Comparison of ENCODE assay signal across 14 cellular contexts in genomic region chrX:24478516-24478915, GRCh38. TPM values are rescaled to one million over a fixed set of nuclear protein-coding genes. Genes with fewer than 3 reads are reported as not detected.
A peak's percentile ranks its signal among the peaks of the same experiment; 100 is the strongest.
DNase-seq lines count a peak whose midpoint lies in the region; ATAC-seq, FAIRE-seq and TF ChIP-seq lines count a peak whose summit lies in the region.
"Had no signal": no experiment of that assay in that cellular context is flagged by ENCODE, and none has a peak within 500 bp of the region (broad histone marks: within the 10 kb centered on the region; RNA-seq: fewer than 3 reads in every experiment).

No MANE protein-coding gene starts in this region.

- POLR2A ChIA-PET in activated CD4-positive, alpha-beta memory T cell treated with anti-CD3 and anti-CD28 coated beads for 36 hours (lab: Charles Lee): interaction anchor here (0.8 to 3.9 kb wide), 2 partner anchors 13 to 224 kb away, joined by 3 to 27 read pairs; partner anchors contain the start of gene PDK3

- CTCF ChIA-PET in activated CD4-positive, alpha-beta memory T cell treated with anti-CD3 and anti-CD28 coated beads for 36 hours (lab: Charles Lee): interaction anchor here (1.6 to 2.4 kb wide), 2 partner anchors 20 to 83 kb away, joined by 3 to 20 read pairs; no protein-coding TSS in a partner anchor

- H3K27me3 Mint-ChIP-seq in activated CD4-positive, alpha-beta memory T cell treated with anti-CD3 and anti-CD28 coated beads for 36 hours: no peaks in the 10 kb centered on the region

- peaks cover 68% of the 10 kb centered on the region for H3K4me1 Mint-ChIP-seq in activated CD4-positive, alpha-beta memory T cell treated with anti-CD3 and anti-CD28 coated beads for 36 hours (ENCODE audit: low read depth)

- no peak for FAIRE-seq in D721Med (lab: Jason Lieb, UNC)
- FAIRE-seq: endometrium, frontal cortex had no signal

- WGBS in right lobe of liver (ENCODE audit: insufficient coverage, low coverage, low lambda C conversion rate, missing lambda C conversion rate): 78% methylated on average over 1 of the region's 3 CpGs

- peaks cover 6% of the 10 kb centered on the region for H3K4me1 ChIP-seq in left ventricle myocardium inferior
- H3K4me1 ChIP-seq in right lobe of liver: peaks cover 0 to 4% (median 0%) of the 10 kb centered on the region in 4 donors
- H3K4me1 ChIP-seq: parathyroid adenoma had no signal

- H3K9me3 Mint-ChIP-seq in activated CD4-positive, alpha-beta memory T cell treated with anti-CD3 and anti-CD28 coated beads for 36 hours: peaks cover 10% of the 10 kb centered on the region

- DNase-seq in left ventricle myocardium inferior (no peak), left cardiac atrium (no peak), right lobe of liver (no peak), sciatic nerve (ENCODE audit: low spot score) (no peak), Ammon's horn (ENCODE audit: low spot score) (no peak), D721Med (ENCODE audit: insufficient read length, low spot score) (no peak)
- DNase-seq in activated CD4-positive, alpha-beta memory T cell treated with anti-CD3 and anti-CD28 coated beads for 36 hours: no peak
- DNase-seq: activated effector memory CD4-positive, alpha-beta T cell treated with Interleukin-2 at 50 U/mL for 16 hours had no signal

- H3K27me3 ChIP-seq in left ventricle myocardium inferior (ENCODE audit: low read depth) (no peaks in the 10 kb centered on the region), right lobe of liver (no peaks in the 10 kb centered on the region)

- H3K27ac Mint-ChIP-seq in activated CD4-positive, alpha-beta memory T cell treated with anti-CD3 and anti-CD28 coated beads for 36 hours: peak overlapping the region; percentile 97

- peak overlapping the region; percentile 69 for H3K4me3 Mint-ChIP-seq in activated CD4-positive, alpha-beta memory T cell treated with anti-CD3 and anti-CD28 coated beads for 36 hours

- no peak for TF ChIP-seq CTCF in left ventricle myocardium inferior (IDR thresholded peaks at IDR 0.05; ENCODE audit: borderline replicate concordance)
- TF ChIP-seq CTCF in right lobe of liver (IDR thresholded peaks at IDR 0.05): no peak
- no peak for TF ChIP-seq CTCF in D721Med (IDR thresholded peaks at IDR 0.05; ENCODE audit: insufficient read depth, missing control alignments)

- TF ChIP-seq POLR2A in right lobe of liver (IDR thresholded peaks at IDR 0.05): no peak

- intact Hi-C loops in left ventricle myocardium inferior (cut with micrococcal nuclease): no loop called here
- intact Hi-C loops in left cardiac atrium (cut with DNase I): no loop called here
- intact Hi-C loops in activated CD4-positive, alpha-beta memory T cell treated with anti-CD3 and anti-CD28 coated beads for 36 hours (cut with micrococcal nuclease): loop anchor here (10.0 kb wide), 1 partner anchor 814 kb away; the partner anchor contains the start of gene PRDX4
- intact Hi-C loops in right lobe of liver (cut with DNase I): no loop called here
- intact Hi-C loops in sciatic nerve (cut with DNase I): no loop called here

- H3K9me3 ChIP-seq in left ventricle myocardium inferior (replicated peaks): no peaks in the 10 kb centered on the region
- H3K9me3 ChIP-seq in right lobe of liver: no peaks in the 10 kb centered on the region

- no peak overlapping the region for H3K4me3 ChIP-seq in left ventricle myocardium inferior
- no peak overlapping the region for H3K4me3 ChIP-seq in right lobe of liver

- H3K36me3 ChIP-seq in left ventricle myocardium inferior: no peaks in the 10 kb centered on the region
- no peaks in the 10 kb centered on the region for H3K36me3 ChIP-seq in right lobe of liver

- H3K36me3 Mint-ChIP-seq in activated CD4-positive, alpha-beta memory T cell treated with anti-CD3 and anti-CD28 coated beads for 36 hours: peaks cover 7% of the 10 kb centered on the region

- H3K27ac ChIP-seq in left ventricle myocardium inferior (replicated peaks) (peak overlapping the region; percentile 30), right lobe of liver (peak overlapping the region in 2 of 3 donors; percentile 9 to 41)
- H3K27ac ChIP-seq: parathyroid adenoma had no signal

- no peak for ATAC-seq in left cardiac atrium
- no peak for ATAC-seq in right lobe of liver
- ATAC-seq in sciatic nerve: no peak
- no peak for ATAC-seq in HG03571 (IDR thresholded peaks at IDR 0.05; ENCODE audit: unreplicated experiment)
- ATAC-seq: activated CD4-positive, CD25-positive, alpha-beta regulatory T cell treated with anti-CD3 and anti-CD28 coated beads, Interleukin-2, amount 50 U/mL, for 24 hours; SK-N-SH treated with all-trans-retinoic acid at 6 μM for 48 hours had no signal

RNA-seq across cellular contexts. Expression of gene PDK3, which starts 13.4 kb away (rescaled TPM):
- total RNA-seq in left ventricle myocardium inferior (10.7 TPM), left cardiac atrium (10 to 100 TPM; 16.3 to 20.5 TPM), right lobe of liver (10 to 100 TPM in 4 of 6 experiments, 1 to 10 TPM in 2; 8.6 to 17.5 (median 11.3) TPM), sciatic nerve (18.7 TPM)
- 10 to 100 TPM; 39.8 to 41.3 TPM for total RNA-seq in activated CD4-positive, alpha-beta memory T cell treated with anti-CD3 and anti-CD28 coated beads for 36 hours
